1 cellular context compared by ENCODE assay signal in the genomic region with DNA sequence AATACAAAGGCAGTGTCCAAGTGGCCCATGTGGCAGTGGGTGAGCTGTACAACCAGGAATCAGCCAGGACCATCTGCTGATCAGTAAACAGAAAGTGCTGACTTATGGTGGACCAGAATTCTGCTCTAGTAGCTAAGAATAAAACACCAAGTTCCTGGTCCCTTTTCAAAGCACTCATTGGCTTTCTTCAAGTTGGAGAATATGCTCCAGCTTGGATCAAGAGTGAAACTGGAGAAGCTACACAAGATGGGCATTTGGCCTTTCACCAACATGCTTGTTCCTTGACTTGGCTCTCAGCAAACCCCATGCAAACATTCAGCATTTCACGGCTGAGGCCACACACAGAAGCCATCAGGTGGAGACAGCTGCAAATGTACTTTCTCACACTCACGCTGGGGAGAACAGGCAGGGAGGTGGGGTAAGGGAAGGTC.
TF ChIP-seq lines count a peak whose summit lies in the region.

No MANE protein-coding gene starts in this region.

TF ChIP-seq in GM12878, 131 proteins besides CTCF, POLR2A, EP300 and RAD21 (continued from another document):
- TF ChIP-seq, protein P1, sequence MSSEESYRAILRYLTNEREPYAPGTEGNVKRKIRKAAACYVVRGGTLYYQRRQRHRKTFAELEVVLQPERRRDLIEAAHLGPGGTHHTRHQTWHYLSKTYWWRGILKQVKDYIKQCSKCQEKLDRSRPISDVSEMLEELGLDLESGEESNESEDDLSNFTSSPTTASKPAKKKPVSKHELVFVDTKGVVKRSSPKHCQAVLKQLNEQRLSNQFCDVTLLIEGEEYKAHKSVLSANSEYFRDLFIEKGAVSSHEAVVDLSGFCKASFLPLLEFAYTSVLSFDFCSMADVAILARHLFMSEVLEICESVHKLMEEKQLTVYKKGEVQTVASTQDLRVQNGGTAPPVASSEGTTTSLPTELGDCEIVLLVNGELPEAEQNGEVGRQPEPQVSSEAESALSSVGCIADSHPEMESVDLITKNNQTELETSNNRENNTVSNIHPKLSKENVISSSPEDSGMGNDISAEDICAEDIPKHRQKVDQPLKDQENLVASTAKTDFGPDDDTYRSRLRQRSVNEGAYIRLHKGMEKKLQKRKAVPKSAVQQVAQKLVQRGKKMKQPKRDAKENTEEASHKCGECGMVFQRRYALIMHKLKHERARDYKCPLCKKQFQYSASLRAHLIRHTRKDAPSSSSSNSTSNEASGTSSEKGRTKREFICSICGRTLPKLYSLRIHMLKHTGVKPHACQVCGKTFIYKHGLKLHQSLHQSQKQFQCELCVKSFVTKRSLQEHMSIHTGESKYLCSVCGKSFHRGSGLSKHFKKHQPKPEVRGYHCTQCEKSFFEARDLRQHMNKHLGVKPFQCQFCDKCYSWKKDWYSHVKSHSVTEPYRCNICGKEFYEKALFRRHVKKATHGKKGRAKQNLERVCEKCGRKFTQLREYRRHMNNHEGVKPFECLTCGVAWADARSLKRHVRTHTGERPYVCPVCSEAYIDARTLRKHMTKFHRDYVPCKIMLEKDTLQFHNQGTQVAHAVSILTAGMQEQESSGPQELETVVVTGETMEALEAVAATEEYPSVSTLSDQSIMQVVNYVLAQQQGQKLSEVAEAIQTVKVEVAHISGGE (CRISPR knock-in tag; IDR thresholded peaks at IDR 0.05), result no peak
- TF ChIP-seq ZNF24 (IDR thresholded peaks at IDR 0.05), result no peak
TF ChIP-seq in GM12878: peak in this region for 6.
